Comparison of ENCODE assay signal across 14 cellular contexts in genomic region chr17:62723842-62724241, GRCh38.
DNase-seq lines count a peak whose midpoint lies in the region; ATAC-seq and TF ChIP-seq lines count a peak whose summit lies in the region.
"Had no signal": no experiment of that assay in that cellular context is flagged by ENCODE, and none has a peak within 500 bp of the region (broad histone marks: within the 10 kb centered on the region; RNA-seq: fewer than 3 reads in every experiment).

No MANE protein-coding gene starts in this region.

- CTCF ChIA-PET in activated CD8-positive, alpha-beta T cell treated with anti-CD3 and anti-CD28 coated beads, Interleukin-2, amount 10 ng/mL, durations not matched to agents 7 days and 5 days (lab: Charles Lee), result interaction anchor here (0.9 to 1.6 kb wide), 4 partner anchors 51 to 683 kb away, joined by 3 to 6 read pairs (median 4); partner anchors contain the start of gene TANC2

- ATAC-seq in naive B cell (ENCODE audit: low read depth in 2 of 2) (no peak), GM21526 (IDR thresholded peaks at IDR 0.05; ENCODE audit: low FRiP score, unreplicated experiment) (no peak), HG03439 (IDR thresholded peaks at IDR 0.05; ENCODE audit: unreplicated experiment) (no peak)
- ATAC-seq in activated CD8-positive, alpha-beta T cell treated with anti-CD3 and anti-CD28 coated beads, Interleukin-2, amount 10 ng/mL, durations not matched to agents 7 days and 5 days, result no peak

- no peaks in the 10 kb centered on the region for H3K9me3 ChIP-seq in Loucy (ENCODE audit: insufficient read depth, low read depth, low read length)
- H3K9me3 ChIP-seq: thoracic aorta had no signal

- H3K9ac ChIP-seq in Loucy (ENCODE audit: low read depth, low read length, poor library complexity, severe bottlenecking), result no peak overlapping the region

- DNase-seq in DMS153 (lab: John Stamatoyannopoulos, UW) (peak; percentile 14), SK-N-DZ (ENCODE audit: low spot score) (peak; percentile 52), naive B cell (no peak), NOMO-1 treated with DMSO at 0.1 percent for 48 hours (lab: John Stamatoyannopoulos, UW; ENCODE audit: unreplicated experiment) (no peak)
- DNase-seq in activated CD8-positive, alpha-beta T cell treated with anti-CD3 and anti-CD28 coated beads, Interleukin-2, amount 10 ng/mL, durations not matched to agents 7 days and 5 days, result no peak
- DNase-seq: activated CD4-positive, alpha-beta T cell treated with anti-CD3 and anti-CD28 coated beads, Interleukin-2, amount 50 U/mL, for 48 hours; kidney glomerular epithelial cell; MV-4-11; small intestine had no signal

- H3K79me2 ChIP-seq in Loucy (ENCODE audit: insufficient read depth, low read length), result no peaks in the 10 kb centered on the region

- no peaks in the 10 kb centered on the region for H3K9me2 ChIP-seq in Loucy (replicated peaks; ENCODE audit: low read depth, low read length)

- peak overlapping the region in 3 of 8 donors; percentile 3 to 85 (median 75) for H3K4me3 Mint-ChIP-seq in naive B cell
- no peak overlapping the region for H3K4me3 Mint-ChIP-seq in activated CD8-positive, alpha-beta T cell treated with anti-CD3 and anti-CD28 coated beads, Interleukin-2, amount 10 ng/mL, durations not matched to agents 7 days and 5 days
- H3K4me3 Mint-ChIP-seq: T-helper 1 cell treated with Interleukin-12 subunit alpha and Interleukin-12 subunit beta and Interleukin-4 antibody, amounts not matched to agents 30 μg/mL and 1 μg/mL, for 36 hours had no signal

- no peaks in the 10 kb centered on the region for H3K27me3 ChIP-seq in Loucy (ENCODE audit: insufficient read depth, low read length, poor library complexity, severe bottlenecking)

- peaks cover 34 to 64% (median 49%) of the 10 kb centered on the region in 3 donors for H3K4me1 Mint-ChIP-seq in naive B cell
- peaks cover 20% of the 10 kb centered on the region for H3K4me1 Mint-ChIP-seq in activated CD8-positive, alpha-beta T cell treated with anti-CD3 and anti-CD28 coated beads, Interleukin-2, amount 10 ng/mL, durations not matched to agents 7 days and 5 days (ENCODE audit: low read depth)

- no peak for TF ChIP-seq CTCF in Loucy (conservative IDR thresholded peaks at IDR 0.05; ENCODE audit: low read length)

- peaks cover 0 to 2% (median 0%) of the 10 kb centered on the region in 7 donors for H3K9me3 Mint-ChIP-seq in naive B cell
- no peaks in the 10 kb centered on the region for H3K9me3 Mint-ChIP-seq in activated CD8-positive, alpha-beta T cell treated with anti-CD3 and anti-CD28 coated beads, Interleukin-2, amount 10 ng/mL, durations not matched to agents 7 days and 5 days (ENCODE audit: insufficient read depth)
- H3K9me3 Mint-ChIP-seq: T-helper 1 cell treated with Interleukin-12 subunit alpha and Interleukin-12 subunit beta and Interleukin-4 antibody, amounts not matched to agents 30 μg/mL and 1 μg/mL, for 36 hours had no signal

- no peaks in the 10 kb centered on the region for H3F3A ChIP-seq in Loucy (ENCODE audit: low read depth)

- peaks cover 19% of the 10 kb centered on the region for H3K4me1 ChIP-seq in Loucy (ENCODE audit: insufficient read depth, low read length, poor library complexity, severe bottlenecking)

- peak overlapping the region; percentile 50; the same call in 1 of the 2 replicates for H2AFZ ChIP-seq in Loucy (ENCODE audit: low read length)

- POLR2A ChIA-PET in activated CD8-positive, alpha-beta T cell treated with anti-CD3 and anti-CD28 coated beads, Interleukin-2, amount 10 ng/mL, durations not matched to agents 7 days and 5 days (lab: Charles Lee), result no interaction called here

- H4K20me1 ChIP-seq in Loucy (ENCODE audit: insufficient read depth, low read length, poor library complexity, severe bottlenecking), result no peaks in the 10 kb centered on the region

- H3K27ac Mint-ChIP-seq in naive B cell, result peak overlapping the region in 4 of 6 donors; percentile 81 to 93 (median 87)
- H3K27ac Mint-ChIP-seq in activated CD8-positive, alpha-beta T cell treated with anti-CD3 and anti-CD28 coated beads, Interleukin-2, amount 10 ng/mL, durations not matched to agents 7 days and 5 days, result no peak overlapping the region

- H3K27me3 Mint-ChIP-seq in naive B cell, result no peaks in the 10 kb centered on the region
- peaks cover 58% of the 10 kb centered on the region for H3K27me3 Mint-ChIP-seq in activated CD8-positive, alpha-beta T cell treated with anti-CD3 and anti-CD28 coated beads, Interleukin-2, amount 10 ng/mL, durations not matched to agents 7 days and 5 days (ENCODE audit: low read depth)

- H3K4me2 ChIP-seq in Loucy (ENCODE audit: low read depth, low read length, poor library complexity, severe bottlenecking), result no peak overlapping the region

- no peak overlapping the region for H3K4me3 ChIP-seq in Loucy (ENCODE audit: low read length, poor library complexity, severe bottlenecking)
- H3K4me3 ChIP-seq: thoracic aorta had no signal

- no peaks in the 10 kb centered on the region for H3K36me3 Mint-ChIP-seq in naive B cell
- H3K36me3 Mint-ChIP-seq in activated CD8-positive, alpha-beta T cell treated with anti-CD3 and anti-CD28 coated beads, Interleukin-2, amount 10 ng/mL, durations not matched to agents 7 days and 5 days (ENCODE audit: low read depth), result no peaks in the 10 kb centered on the region

- no peaks in the 10 kb centered on the region for H3K36me3 ChIP-seq in Loucy (ENCODE audit: insufficient read depth, low read length)
- H3K36me3 ChIP-seq: thoracic aorta had no signal

Comparison
In these comparisons a context has a peak if more than half of its experiments do, and no peak if none do; other contexts are left out.
1. DNase-seq: peak in DMS153 (single experiment) and SK-N-DZ (single experiment); none in naive B cell (single experiment), activated CD8-positive, alpha-beta T cell treated with anti-CD3 and anti-CD28 coated beads, Interleukin-2, amount 10 ng/mL, durations not matched to agents 7 days and 5 days (single experiment) and NOMO-1 treated with DMSO at 0.1 percent for 48 hours (single experiment).